Comparison of ENCODE assay signal across 27 cellular contexts in the genomic region with DNA sequence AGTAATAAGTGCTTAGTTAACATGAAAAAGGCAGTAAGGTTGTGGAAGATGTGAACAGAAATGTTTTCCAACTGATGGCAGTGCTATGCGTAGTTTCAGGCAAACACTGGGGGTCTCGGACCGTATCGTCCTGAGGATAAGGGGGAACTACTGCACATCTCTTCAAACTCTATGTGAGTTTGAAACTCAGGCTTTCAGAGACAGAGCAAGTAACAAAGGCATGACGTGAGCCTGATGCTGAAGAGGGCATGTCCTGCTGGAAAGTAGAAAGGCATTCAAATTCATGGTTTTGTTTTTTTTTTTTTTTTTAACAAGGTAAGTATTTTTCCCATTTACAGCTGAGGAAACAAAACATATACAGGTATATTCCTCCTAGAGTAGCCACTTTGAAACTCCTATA.
"Had no signal": no experiment of that assay in that cellular context is flagged by ENCODE, and none has a peak within 500 bp of the region (broad histone marks: within the 10 kb centered on the region; RNA-seq: fewer than 3 reads in every experiment).

No MANE protein-coding gene starts in this region.

- H3K4me1 ChIP-seq: colonic mucosa, gastrocnemius medialis, parathyroid adenoma, right lobe of liver, suprapubic skin, transverse colon, upper lobe of right lung, uterus had no signal

- H3K27ac ChIP-seq: colonic mucosa, epithelial cell of prostate, gastrocnemius medialis, neutrophil, parathyroid adenoma, right lobe of liver, suprapubic skin, transverse colon, upper lobe of right lung, uterus had no signal

- H3K36me3 Mint-ChIP-seq: memory B cell; natural killer cell; stimulated activated naive B cell treated with anti-CD40 and anti-IgM and Interleukin-4, amounts not matched to agents 10 μg/mL and 1 μg/mL and 100 μg/mL, for 72 hours had no signal

- DNase-seq: colonic mucosa; effector CD8-positive, alpha-beta T cell; endodermal cell; foreskin fibroblast; gastrocnemius medialis; head of caudate nucleus; kidney; natural killer cell; right lobe of liver; small intestine; stimulated activated CD4-positive, alpha-beta T cell treated with anti-CD3 and anti-CD28 coated beads, Interleukin-15, amount 100 ng/mL, for 24 hours; stimulated activated CD4-positive, alpha-beta T cell treated with anti-CD3 and anti-CD28 coated beads, Interleukin-2, amount 100 ng/mL, for 48 hours; stimulated activated naive B cell treated with anti-CD40 and anti-IgM and Interleukin-4, amounts not matched to agents 10 μg/mL and 1 μg/mL and 100 μg/mL, for 72 hours; stimulated activated naive CD8-positive, alpha-beta T cell treated with anti-CD3 and anti-CD28 coated beads, Interleukin-15, amount 100 ng/mL, for 72 hours; transverse colon; upper lobe of right lung; uterus had no signal

- H3K4me3 Mint-ChIP-seq: dendritic cell treated with granulocyte-macrophage colony-stimulating factor and Interleukin-4, amounts not matched to agents 40 ng/mL and 50 ng/mL, for 4 days; endodermal cell; memory B cell; natural killer cell; stimulated activated naive B cell treated with anti-CD40 and anti-IgM and Interleukin-4, amounts not matched to agents 10 μg/mL and 1 μg/mL and 100 μg/mL, for 72 hours; stimulated activated naive CD8-positive, alpha-beta T cell treated with anti-CD3 and anti-CD28 coated beads, Interleukin-15, amount 100 ng/mL, for 72 hours had no signal

- H3K9me3 Mint-ChIP-seq: dendritic cell treated with granulocyte-macrophage colony-stimulating factor and Interleukin-4, amounts not matched to agents 40 ng/mL and 50 ng/mL, for 4 days; endodermal cell; memory B cell; natural killer cell; stimulated activated naive B cell treated with anti-CD40 and anti-IgM and Interleukin-4, amounts not matched to agents 10 μg/mL and 1 μg/mL and 100 μg/mL, for 72 hours; stimulated activated naive CD8-positive, alpha-beta T cell treated with anti-CD3 and anti-CD28 coated beads, Interleukin-15, amount 100 ng/mL, for 72 hours had no signal

- H3K9me3 ChIP-seq: colonic mucosa, gastrocnemius medialis, neutrophil, right lobe of liver, suprapubic skin, transverse colon, upper lobe of right lung, uterus had no signal

- H3K9ac ChIP-seq: parathyroid adenoma had no signal

- H3K4me3 ChIP-seq: colonic mucosa, gastrocnemius medialis, lung, right lobe of liver, suprapubic skin, transverse colon, upper lobe of right lung, uterus had no signal

- H3K27ac Mint-ChIP-seq: dendritic cell treated with granulocyte-macrophage colony-stimulating factor and Interleukin-4, amounts not matched to agents 40 ng/mL and 50 ng/mL, for 4 days; endodermal cell; memory B cell; natural killer cell; progenitor cell of endocrine pancreas; stimulated activated naive B cell treated with anti-CD40 and anti-IgM and Interleukin-4, amounts not matched to agents 10 μg/mL and 1 μg/mL and 100 μg/mL, for 72 hours; stimulated activated naive CD8-positive, alpha-beta T cell treated with anti-CD3 and anti-CD28 coated beads, Interleukin-15, amount 100 ng/mL, for 72 hours had no signal

- H3K4me1 Mint-ChIP-seq: endodermal cell; memory B cell; natural killer cell; stimulated activated naive B cell treated with anti-CD40 and anti-IgM and Interleukin-4, amounts not matched to agents 10 μg/mL and 1 μg/mL and 100 μg/mL, for 72 hours; stimulated activated naive CD8-positive, alpha-beta T cell treated with anti-CD3 and anti-CD28 coated beads, Interleukin-15, amount 100 ng/mL, for 72 hours had no signal

- H3K27me3 ChIP-seq: colonic mucosa, gastrocnemius medialis, transverse colon, uterus had no signal

- ATAC-seq: esophagus mucosa; gastrocnemius medialis; left lobe of liver; natural killer cell; right lobe of liver; stimulated activated naive B cell treated with anti-CD40 and anti-IgM and Interleukin-4, amounts not matched to agents 10 μg/mL and 1 μg/mL and 100 μg/mL, for 72 hours; stimulated activated naive CD8-positive, alpha-beta T cell treated with anti-CD3 and anti-CD28 coated beads, Interleukin-15, amount 100 ng/mL, for 72 hours; upper lobe of right lung had no signal

- H3K36me3 ChIP-seq: colonic mucosa, gastrocnemius medialis, neutrophil, right lobe of liver, suprapubic skin, transverse colon, upper lobe of right lung, uterus had no signal
